21 cellular contexts compared by ENCODE assay signal in the genomic region with DNA sequence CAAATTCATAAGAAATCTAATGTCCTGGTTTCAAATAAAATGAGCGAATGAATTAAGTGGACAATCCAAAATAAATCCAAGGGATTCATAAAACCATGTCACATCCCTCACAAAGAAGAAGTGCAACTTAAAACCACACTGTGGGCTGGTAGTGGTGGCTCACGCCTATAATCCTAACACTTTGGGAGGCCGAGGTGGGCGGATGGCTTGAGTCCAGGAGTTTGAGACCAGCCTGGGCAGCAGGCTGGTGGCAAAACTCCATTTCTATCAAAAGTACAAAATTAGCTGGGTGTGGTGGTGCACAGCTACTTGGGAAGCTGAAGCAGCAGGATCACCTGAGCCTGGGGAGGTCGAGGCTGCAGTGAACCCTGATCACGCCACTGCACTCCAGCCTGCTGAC. TPM values are rescaled to one million over a fixed set of nuclear protein-coding genes. Genes with fewer than 3 reads are reported as not detected.
DNase-seq lines count a peak whose midpoint lies in the region; ATAC-seq and TF ChIP-seq lines count a peak whose summit lies in the region.
"Had no signal": no experiment of that assay in that cellular context is flagged by ENCODE, and none has a peak within 500 bp of the region (broad histone marks: within the 10 kb centered on the region; RNA-seq: fewer than 3 reads in every experiment).

No MANE protein-coding gene starts in this region.

- intact Hi-C loops in activated CD4-positive, alpha-beta T cell treated with anti-CD3 and anti-CD28 coated beads, Interleukin-2, amount 10 ng/mL, durations not matched to agents 24 days and 14 days (cut with micrococcal nuclease) = no loop called here
- intact Hi-C loops in dendritic cell treated with granulocyte-macrophage colony-stimulating factor and Interleukin-4, amounts not matched to agents 40 ng/mL and 50 ng/mL, for 4 days (cut with micrococcal nuclease) = no loop called here

- no peak overlapping the region for H3K4me3 Mint-ChIP-seq in activated CD4-positive, alpha-beta T cell treated with anti-CD3 and anti-CD28 coated beads, Interleukin-2, amount 10 ng/mL, durations not matched to agents 24 days and 14 days
- H3K4me3 Mint-ChIP-seq in dendritic cell treated with granulocyte-macrophage colony-stimulating factor and Interleukin-4, amounts not matched to agents 40 ng/mL and 50 ng/mL, for 4 days = no peak overlapping the region
- H3K4me3 Mint-ChIP-seq: CD14-positive monocyte; CD4-positive, alpha-beta T cell; CD8-positive, alpha-beta T cell had no signal

- H3K36me3 ChIP-seq in HEK293 (ENCODE audit: control insufficient read depth in 2 of 2, insufficient read depth in 1 of 2, low read length in 2 of 2) = no peaks in the 10 kb centered on the region
- H3K36me3 ChIP-seq: BE2C, BLaER1 had no signal

- CTCF ChIA-PET in HEK293 (lab: Yijun Ruan, JAX) = interaction anchor here (0.6 to 1.1 kb wide), 3 partner anchors 21 to 815 kb away, joined by 3 read pairs; no protein-coding TSS in a partner anchor

- H3K27me3 Mint-ChIP-seq in activated CD4-positive, alpha-beta T cell treated with anti-CD3 and anti-CD28 coated beads, Interleukin-2, amount 10 ng/mL, durations not matched to agents 24 days and 14 days = no peaks in the 10 kb centered on the region
- H3K27me3 Mint-ChIP-seq in dendritic cell treated with granulocyte-macrophage colony-stimulating factor and Interleukin-4, amounts not matched to agents 40 ng/mL and 50 ng/mL, for 4 days = no peaks in the 10 kb centered on the region
- H3K27me3 Mint-ChIP-seq: CD4-positive, alpha-beta T cell had no signal

- H3K4me1 Mint-ChIP-seq in activated CD4-positive, alpha-beta T cell treated with anti-CD3 and anti-CD28 coated beads, Interleukin-2, amount 10 ng/mL, durations not matched to agents 24 days and 14 days = peaks cover 2% of the 10 kb centered on the region
- peaks cover 18% of the 10 kb centered on the region for H3K4me1 Mint-ChIP-seq in dendritic cell treated with granulocyte-macrophage colony-stimulating factor and Interleukin-4, amounts not matched to agents 40 ng/mL and 50 ng/mL, for 4 days (ENCODE audit: low read depth)
- H3K4me1 Mint-ChIP-seq: CD14-positive monocyte had no signal

- no peak for TF ChIP-seq CTCF in HEK293 (tag by site-specific recombination; IDR thresholded peaks at IDR 0.05)

- POLR2A ChIA-PET in HEK293 (lab: Yijun Ruan, JAX) = no interaction called here

- no peaks in the 10 kb centered on the region for H3K9me3 Mint-ChIP-seq in activated CD4-positive, alpha-beta T cell treated with anti-CD3 and anti-CD28 coated beads, Interleukin-2, amount 10 ng/mL, durations not matched to agents 24 days and 14 days
- H3K9me3 Mint-ChIP-seq in dendritic cell treated with granulocyte-macrophage colony-stimulating factor and Interleukin-4, amounts not matched to agents 40 ng/mL and 50 ng/mL, for 4 days = no peaks in the 10 kb centered on the region
- H3K9me3 Mint-ChIP-seq: CD14-positive monocyte; CD4-positive, alpha-beta T cell; CD8-positive, alpha-beta T cell had no signal

- H3K4me3 ChIP-seq in HEK293 (ENCODE audit: low read depth, low read length) = no peak overlapping the region
- H3K4me3 ChIP-seq: BLaER1, GM12878 had no signal

- in situ Hi-C loops in G401 (cut with HindIII; ENCODE audit: low sequenced_read_pairs) = no loop called here

- H3K4me1 ChIP-seq in HEK293 (ENCODE audit: control insufficient read depth, insufficient read depth, low read length) = no peaks in the 10 kb centered on the region
- H3K4me1 ChIP-seq: BE2C, BLaER1, Caco-2 had no signal

- no peak overlapping the region for H3K27ac ChIP-seq in HEK293 (ENCODE audit: extremely low read depth, low read depth, low read length)
- H3K27ac ChIP-seq: BLaER1 had no signal

- H3K27ac Mint-ChIP-seq in activated CD4-positive, alpha-beta T cell treated with anti-CD3 and anti-CD28 coated beads, Interleukin-2, amount 10 ng/mL, durations not matched to agents 24 days and 14 days = no peak overlapping the region
- H3K27ac Mint-ChIP-seq in dendritic cell treated with granulocyte-macrophage colony-stimulating factor and Interleukin-4, amounts not matched to agents 40 ng/mL and 50 ng/mL, for 4 days = peak overlapping the region; percentile 48
- H3K27ac Mint-ChIP-seq: CD14-positive monocyte; CD4-positive, alpha-beta T cell; CD8-positive, alpha-beta T cell had no signal

- peak; percentile 37 for DNase-seq in activated CD4-positive, alpha-beta T cell treated with anti-CD3 and anti-CD28 coated beads, Interleukin-2, amount 10 ng/mL, durations not matched to agents 24 days and 14 days
- DNase-seq in activated CD4-positive, alpha-beta T cell treated with anti-CD3 and anti-CD28 coated beads for 48 hours = no peak
- DNase-seq in MV-4-11 (lab: John Stamatoyannopoulos, UW) = peak; percentile 46
- no peak for DNase-seq in G401 (ENCODE audit: low spot score)
- DNase-seq: 8988T; ACHN; BE2C; C1 segment of cervical spinal cord; Caco-2; Calu3; CD4-positive, alpha-beta T cell; CD8-positive, alpha-beta T cell; DMS79 treated with DMSO at 0.1 percent for 48 hours; GDM1 had no signal

- no peaks in the 10 kb centered on the region for H3K36me3 Mint-ChIP-seq in activated CD4-positive, alpha-beta T cell treated with anti-CD3 and anti-CD28 coated beads, Interleukin-2, amount 10 ng/mL, durations not matched to agents 24 days and 14 days (ENCODE audit: low read depth)
- H3K36me3 Mint-ChIP-seq in dendritic cell treated with granulocyte-macrophage colony-stimulating factor and Interleukin-4, amounts not matched to agents 40 ng/mL and 50 ng/mL, for 4 days (ENCODE audit: low read depth) = no peaks in the 10 kb centered on the region
- H3K36me3 Mint-ChIP-seq: CD14-positive monocyte had no signal

- ATAC-seq in GM21360 (IDR thresholded peaks at IDR 0.05; ENCODE audit: unreplicated experiment) = no peak
- no peak for ATAC-seq in HG02610 (IDR thresholded peaks at IDR 0.05; ENCODE audit: unreplicated experiment)
- ATAC-seq: CD8-positive, alpha-beta T cell; GM12878 had no signal

- H3K9me3 ChIP-seq in HEK293 (ENCODE audit: control insufficient read depth, insufficient read depth, low read depth, low read length) = no peaks in the 10 kb centered on the region
- H3K9me3 ChIP-seq: BE2C, BLaER1, Caco-2 had no signal

TF ChIP-seq in HEK293, 187 proteins besides CTCF, POLR2A, EP300 and RAD21:
- TF ChIP-seq ZXDB (tag by site-specific recombination; IDR thresholded peaks at IDR 0.05) (no peak), ZNF510 (tag by site-specific recombination; IDR thresholded peaks at IDR 0.05; ENCODE audit: insufficient replicate concordance) (no peak), ZFHX2 (tag by site-specific recombination; conservative IDR thresholded peaks at IDR 0.05) (peak; percentile 51), ZNF211 (tag by site-specific recombination; IDR thresholded peaks at IDR 0.05; ENCODE audit: low read depth) (no peak), ZNF248 (tag by site-specific recombination; IDR thresholded peaks at IDR 0.05) (no peak), GLI2 (tag by site-specific recombination; IDR thresholded peaks at IDR 0.05; ENCODE audit: borderline replicate concordance, low read depth) (no peak), ZNF426 (tag by site-specific recombination; IDR thresholded peaks at IDR 0.05) (no peak), ZSCAN30 (tag by site-specific recombination; IDR thresholded peaks at IDR 0.05) (no peak), EGR2 (tag by site-specific recombination; IDR thresholded peaks at IDR 0.05; ENCODE audit: low read depth) (peak; percentile 57), ZNF184 (tag by site-specific recombination; IDR thresholded peaks at IDR 0.05) (no peak), ZNF335 (tag by site-specific recombination; conservative IDR thresholded peaks at IDR 0.05) (no peak), ZFP3 (tag by site-specific recombination; IDR thresholded peaks at IDR 0.05; ENCODE audit: low read depth) (no peak)
- TF ChIP-seq, protein P1, sequence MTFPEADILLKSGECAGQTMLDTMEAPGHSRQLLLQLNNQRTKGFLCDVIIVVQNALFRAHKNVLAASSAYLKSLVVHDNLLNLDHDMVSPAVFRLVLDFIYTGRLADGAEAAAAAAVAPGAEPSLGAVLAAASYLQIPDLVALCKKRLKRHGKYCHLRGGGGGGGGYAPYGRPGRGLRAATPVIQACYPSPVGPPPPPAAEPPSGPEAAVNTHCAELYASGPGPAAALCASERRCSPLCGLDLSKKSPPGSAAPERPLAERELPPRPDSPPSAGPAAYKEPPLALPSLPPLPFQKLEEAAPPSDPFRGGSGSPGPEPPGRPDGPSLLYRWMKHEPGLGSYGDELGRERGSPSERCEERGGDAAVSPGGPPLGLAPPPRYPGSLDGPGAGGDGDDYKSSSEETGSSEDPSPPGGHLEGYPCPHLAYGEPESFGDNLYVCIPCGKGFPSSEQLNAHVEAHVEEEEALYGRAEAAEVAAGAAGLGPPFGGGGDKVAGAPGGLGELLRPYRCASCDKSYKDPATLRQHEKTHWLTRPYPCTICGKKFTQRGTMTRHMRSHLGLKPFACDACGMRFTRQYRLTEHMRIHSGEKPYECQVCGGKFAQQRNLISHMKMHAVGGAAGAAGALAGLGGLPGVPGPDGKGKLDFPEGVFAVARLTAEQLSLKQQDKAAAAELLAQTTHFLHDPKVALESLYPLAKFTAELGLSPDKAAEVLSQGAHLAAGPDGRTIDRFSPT (tag by site-specific recombination; IDR thresholded peaks at IDR 0.05) = no peak
- TF ChIP-seq, protein P2, sequence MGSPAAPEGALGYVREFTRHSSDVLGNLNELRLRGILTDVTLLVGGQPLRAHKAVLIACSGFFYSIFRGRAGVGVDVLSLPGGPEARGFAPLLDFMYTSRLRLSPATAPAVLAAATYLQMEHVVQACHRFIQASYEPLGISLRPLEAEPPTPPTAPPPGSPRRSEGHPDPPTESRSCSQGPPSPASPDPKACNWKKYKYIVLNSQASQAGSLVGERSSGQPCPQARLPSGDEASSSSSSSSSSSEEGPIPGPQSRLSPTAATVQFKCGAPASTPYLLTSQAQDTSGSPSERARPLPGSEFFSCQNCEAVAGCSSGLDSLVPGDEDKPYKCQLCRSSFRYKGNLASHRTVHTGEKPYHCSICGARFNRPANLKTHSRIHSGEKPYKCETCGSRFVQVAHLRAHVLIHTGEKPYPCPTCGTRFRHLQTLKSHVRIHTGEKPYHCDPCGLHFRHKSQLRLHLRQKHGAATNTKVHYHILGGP (tag by site-specific recombination; IDR thresholded peaks at IDR 0.05) = no peak
TF ChIP-seq in HEK293: peak in this region for 2.

RNA-seq across cellular contexts. Expression of a gene that starts 25.4 kb away (rescaled TPM):
- 72.9 and 79.2 TPM in 2 replicates for total RNA-seq in activated CD4-positive, alpha-beta T cell treated with anti-CD3 and anti-CD28 coated beads, Interleukin-2, amount 10 ng/mL, durations not matched to agents 24 days and 14 days
- 8.9 and 21.8 TPM in 2 replicates for total RNA-seq in G401 (2014; rRNA removed; shearing (Covaris generic))

Comparison
In these comparisons a context has a peak if more than half of its experiments do, and no peak if none do; other contexts are left out.
1. DNase-seq: peak in activated CD4-positive, alpha-beta T cell treated with anti-CD3 and anti-CD28 coated beads, Interleukin-2, amount 10 ng/mL, durations not matched to agents 24 days and 14 days (single experiment) and MV-4-11 (single experiment); none in activated CD4-positive, alpha-beta T cell treated with anti-CD3 and anti-CD28 coated beads for 48 hours (single experiment) and G401 (single experiment).